Comparison of ENCODE assay signal across 22 cellular contexts in the genomic region with DNA sequence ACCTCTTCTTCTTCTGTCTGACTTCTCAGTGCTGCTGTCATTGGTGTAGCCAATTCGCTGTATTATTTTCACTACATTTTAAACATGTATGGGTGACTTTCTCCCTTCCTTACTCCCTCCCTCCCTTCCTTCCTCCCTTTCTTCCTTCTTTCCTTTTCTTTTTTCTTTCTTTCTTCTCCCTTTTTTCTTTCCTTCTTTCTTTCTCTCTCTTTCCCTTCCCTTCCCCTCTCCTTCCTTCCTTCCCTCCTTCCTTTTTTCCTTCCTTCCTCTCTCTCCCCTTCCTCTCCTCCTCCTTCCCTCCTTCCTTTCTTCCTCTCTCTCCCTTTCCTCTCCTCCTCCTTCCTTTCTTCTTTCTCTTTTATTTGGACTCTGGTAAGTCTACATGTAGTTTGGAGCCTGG.
"Had no signal": no experiment of that assay in that cellular context is flagged by ENCODE, and none has a peak within 500 bp of the region (broad histone marks: within the 10 kb centered on the region; RNA-seq: fewer than 3 reads in every experiment).

No MANE protein-coding gene starts in this region.

- H3K4me1 ChIP-seq: SJSA1 had no signal

- H3K9me3 ChIP-seq: MG63, SJSA1 had no signal

- H3K27ac ChIP-seq: HL-60, SJSA1, SK-N-MC had no signal

- H3K4me3 ChIP-seq: MG63, SJSA1, SK-N-MC had no signal

- DNase-seq: Karpas-422, KG1, MG63, NCI-H1092 treated with DMSO at 0.1 percent for 48 hours, NCI-H1436, NCI-H187, NCI-H2029, NCI-H2081 treated with DMSO at 0.1 percent for 48 hours, NCI-H2171, NCI-H226, NCI-H446, NCI-H510A, NCI-H524 treated with DMSO at 0.1 percent for 48 hours, NCI-H774, Right ventricle myocardium superior, RPMI8226, SIG-M5 had no signal

- FAIRE-seq: HTR-8/SVneo, RCC 7860 had no signal

- H3K36me3 ChIP-seq: MG63, SJSA1 had no signal
